Comparison of ENCODE assay signal across 35 cellular contexts in genomic region chr7:45876519-45876918, GRCh38. TPM values are rescaled to one million over a fixed set of nuclear protein-coding genes. Genes with fewer than 3 reads are reported as not detected.
"Had no signal": no experiment of that assay in that cellular context is flagged by ENCODE, and none has a peak within 500 bp of the region (broad histone marks: within the 10 kb centered on the region; RNA-seq: fewer than 3 reads in every experiment).

No MANE protein-coding gene starts in this region.

- H3K36me3 ChIP-seq: neutrophil, pancreas, prostate gland, spleen, suprapubic skin, tibial artery, transverse colon, upper lobe of right lung, uterus had no signal

- H3K27me3 ChIP-seq: neutrophil, pancreas, spleen, suprapubic skin, testis, tibial artery, transverse colon, upper lobe of right lung, uterus had no signal

- H3K9me3 ChIP-seq: neutrophil, pancreas, prostate gland, testis, transverse colon had no signal

- H3K4me3 ChIP-seq: pancreas, prostate gland, skin epidermis, smooth muscle cell, spleen, suprapubic skin, testis, tibial artery, transverse colon, upper lobe of right lung, uterus had no signal

- DNase-seq: naive thymus-derived CD8-positive, alpha-beta T cell; nephron progenitor cell; nucleus accumbens; pancreas; retina; right cardiac atrium; spleen; stimulated activated CD4-positive, alpha-beta T cell treated with anti-CD3 and anti-CD28 coated beads, Interleukin-12 subunit alpha, Interleukin-12 subunit beta, amount 100 ng/mL, for 4 hours; stimulated activated CD4-positive, alpha-beta T cell treated with anti-CD3 and anti-CD28 coated beads, Interleukin-1b, Interleukin-23, amount 100 ng/mL, for 48 hours; stimulated activated CD4-positive, alpha-beta T cell treated with anti-CD3 and anti-CD28 coated beads, Interleukin-4, amount 100 ng/mL, for 1 hour; stimulated activated CD4-positive, alpha-beta T cell treated with anti-CD3 and anti-CD28 coated beads, Interleukin-4, amount 100 ng/mL, for 4 hours; stimulated activated CD8-positive, alpha-beta memory T cell treated with anti-CD3 and anti-CD28 coated beads, Interleukin-4, amount 100 ng/mL, for 48 hours; stimulated activated naive CD4-positive, alpha-beta T cell; stimulated activated naive CD8-positive, alpha-beta T cell treated with anti-CD3 and anti-CD28 coated beads, Interleukin-15, amount 100 ng/mL, for 72 hours; stimulated activated naive CD8-positive, alpha-beta T cell treated with anti-CD3 and anti-CD28 coated beads, Interleukin-15, Interleukin-2, amounts not matched to agents 100 U/mL and 50 U/mL, for 24 hours; substantia nigra; testis; tibial artery; transverse colon; upper lobe of right lung; uterus had no signal

- H3K27ac ChIP-seq: neutrophil, pancreas, prostate gland, skin epidermis, spleen, suprapubic skin, testis, tibial artery, transverse colon, upper lobe of right lung, uterus had no signal

- H3K4me2 ChIP-seq: smooth muscle cell had no signal

- H3K4me1 ChIP-seq: pancreas, prostate gland, spleen, suprapubic skin, testis, tibial artery, transverse colon, upper lobe of right lung, uterus had no signal

- FAIRE-seq: pancreas had no signal

- ATAC-seq: naive thymus-derived CD8-positive, alpha-beta T cell; pancreas; right cardiac atrium; sciatic nerve; stimulated activated memory B cell treated with anti-CD40 and anti-IgM and Interleukin-4, amounts not matched to agents 10 μg/mL and 1 μg/mL and 100 μg/mL, for 72 hours; stimulated activated naive CD8-positive, alpha-beta T cell treated with anti-CD3 and anti-CD28 coated beads, Interleukin-15, amount 100 ng/mL, for 72 hours; stimulated activated naive CD8-positive, alpha-beta T cell treated with anti-CD3 and anti-CD28 coated beads, Interleukin-15, Interleukin-2, amounts not matched to agents 100 U/mL and 50 U/mL, for 24 hours; upper lobe of right lung had no signal

RNA-seq across cellular contexts. Expression of gene CCDC201, which starts 3.6 kb away (rescaled TPM):
- total RNA-seq: naive thymus-derived CD8-positive, alpha-beta T cell; natural killer cell treated with Interleukin-12 subunit alpha and Interleukin-12 subunit beta and Interleukin-15 and Interleukin-18, amount 100 ng/mL, for 72 hours; neural crest cell; omental fat pad; osteocyte; pancreas; posterior vena cava; prostate gland; pulmonary artery endothelial cell; right cardiac atrium; sciatic nerve; smooth muscle cell; spleen; suprapubic skin; transverse colon; upper lobe of right lung; urinary bladder had no signal
- polyA plus RNA-seq: naive thymus-derived CD8-positive, alpha-beta T cell; pancreas; right cardiac atrium; smooth muscle cell; spleen; urinary bladder had no signal

RNA-seq across cellular contexts. Expression of gene IGFBP1, which starts 11.8 kb away (rescaled TPM):
- total RNA-seq: naive thymus-derived CD8-positive, alpha-beta T cell; natural killer cell treated with Interleukin-12 subunit alpha and Interleukin-12 subunit beta and Interleukin-15 and Interleukin-18, amount 100 ng/mL, for 72 hours; neural crest cell; posterior vena cava; prostate gland; sciatic nerve; smooth muscle cell; transverse colon; upper lobe of right lung; urinary bladder had no signal
- polyA plus RNA-seq: naive thymus-derived CD8-positive, alpha-beta T cell; smooth muscle cell had no signal
